Comparison of ENCODE assay signal across 10 cellular contexts in the genomic region with DNA sequence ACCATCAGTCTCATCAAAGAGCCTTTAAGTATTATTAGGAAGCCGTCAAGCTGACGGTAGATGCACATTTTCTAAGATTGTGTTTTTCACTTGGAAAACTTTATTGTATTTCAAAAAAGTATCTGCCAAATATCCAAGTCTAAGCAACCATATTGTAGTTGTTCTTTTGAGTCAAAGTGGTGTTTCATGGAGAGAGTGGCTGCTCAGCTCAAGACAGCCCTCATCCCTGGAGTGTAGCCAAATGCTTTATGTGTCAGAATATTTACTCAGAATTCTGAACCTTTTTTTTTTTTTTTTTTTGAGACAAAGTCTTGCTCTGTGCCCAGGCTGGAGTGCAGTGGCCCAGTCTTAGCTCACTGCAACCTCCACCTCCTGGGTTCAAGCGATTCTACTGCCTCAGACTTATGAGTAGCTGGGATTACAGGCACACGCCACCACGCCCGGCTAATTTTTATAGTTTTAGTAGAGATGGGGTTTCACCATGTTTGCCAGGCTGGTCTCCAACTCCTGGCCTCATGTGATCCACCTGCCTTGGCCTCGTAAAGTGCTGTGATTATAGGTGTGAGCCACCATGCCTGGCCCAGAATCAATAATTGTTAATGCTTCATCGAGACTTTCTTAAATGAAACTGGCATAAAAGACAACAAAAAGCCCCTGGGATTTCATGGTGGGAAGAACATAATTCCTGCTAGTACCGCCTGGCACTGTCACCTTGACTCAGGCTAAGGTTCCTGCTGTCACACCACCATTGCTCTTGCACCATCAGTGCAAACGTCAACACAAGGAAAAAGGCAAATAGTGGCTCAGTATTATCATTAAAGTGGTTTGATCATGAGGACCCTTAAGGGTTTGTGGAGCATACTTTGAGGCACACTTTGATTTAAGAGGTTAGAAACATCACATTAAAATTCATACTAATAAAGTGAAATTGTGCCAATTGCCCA. TPM values are rescaled to one million over a fixed set of nuclear protein-coding genes. Genes with fewer than 3 reads are reported as not detected.
A peak's percentile ranks its signal among the peaks of the same experiment; 100 is the strongest.
DNase-seq lines count a peak whose midpoint lies in the region; ATAC-seq, FAIRE-seq and TF ChIP-seq lines count a peak whose summit lies in the region.
"Had no signal": no experiment of that assay in that cellular context is flagged by ENCODE, and none has a peak within 500 bp of the region (broad histone marks: within the 10 kb centered on the region; RNA-seq: fewer than 3 reads in every experiment).

No MANE protein-coding gene starts in this region.

- DNase-seq in NCI-H2107 treated with DMSO at 0.1 percent for 48 hours (lab: John Stamatoyannopoulos, UW; ENCODE audit: unreplicated experiment), result peak; percentile 45
- no peak for DNase-seq in NCI-H2107 (lab: John Stamatoyannopoulos, UW)
- DNase-seq in M059J (ENCODE audit: low read depth), result peak; percentile 77
- DNase-seq in lower lobe of right lung, result no peak
- no peak for DNase-seq in GM12892 (ENCODE audit: insufficient read length)
- DNase-seq in GM19238 (ENCODE audit: insufficient read length, low spot score), result no peak
- DNase-seq in NCI-H82 (lab: John Stamatoyannopoulos, UW), result no peak
- DNase-seq: activated CD8-positive, alpha-beta memory T cell treated with anti-CD3 and anti-CD28 coated beads for 24 hours had no signal

- FAIRE-seq in GM12892 (lab: Jason Lieb, UNC), result no peak

- no peaks in the 10 kb centered on the region for H3K27me3 Mint-ChIP-seq in activated naive CD8-positive, alpha-beta T cell

- intact Hi-C loops in lower lobe of right lung (cut with DNase I), result no loop called here

- H3K4me3 Mint-ChIP-seq in activated naive CD8-positive, alpha-beta T cell, result peak overlapping the region; percentile 60

- H3K4me1 Mint-ChIP-seq in activated naive CD8-positive, alpha-beta T cell (ENCODE audit: low read depth), result peaks cover 76% of the 10 kb centered on the region

- H3K9me3 Mint-ChIP-seq in activated naive CD8-positive, alpha-beta T cell (ENCODE audit: low read depth), result no peaks in the 10 kb centered on the region

- H3K4me3 ChIP-seq in lower lobe of right lung, result no peak overlapping the region

- H3K27ac Mint-ChIP-seq in activated naive CD8-positive, alpha-beta T cell, result no peak overlapping the region

- H3K9me3 ChIP-seq in lower lobe of right lung, result no peaks in the 10 kb centered on the region

- no peaks in the 10 kb centered on the region for H3K27me3 ChIP-seq in lower lobe of right lung (ENCODE audit: low read depth)

- H3K27ac ChIP-seq in lower lobe of right lung, result no peak overlapping the region
- H3K27ac ChIP-seq: epithelial cell of prostate had no signal

- peaks cover 29% of the 10 kb centered on the region for H3K4me1 ChIP-seq in lower lobe of right lung

- TF ChIP-seq POLR2A in GM12892 (IDR thresholded peaks at IDR 0.05; ENCODE audit: low read depth, low read length), result no peak

- H3K36me3 ChIP-seq in lower lobe of right lung, result no peaks in the 10 kb centered on the region

- peak; percentile 74 to 82 for ATAC-seq in lower lobe of right lung

- TF ChIP-seq CTCF in lower lobe of right lung (IDR thresholded peaks at IDR 0.05), result no peak

- peaks cover 9% of the 10 kb centered on the region for H3K36me3 Mint-ChIP-seq in activated naive CD8-positive, alpha-beta T cell

RNA-seq across cellular contexts. Expression of gene PRKCA, which starts 45.5 kb away (rescaled TPM):
- 8.3 and 17.9 TPM in 2 replicates for total RNA-seq in M059J (2014; rRNA removed; shearing (Covaris generic))
- 29.0 TPM for total RNA-seq in lower lobe of right lung
- polyA plus RNA-seq in GM12892 (2012; ENCODE audit: missing spikeins), result 0.06 TPM

Comparison
In these comparisons a context has a peak if more than half of its experiments do, and no peak if none do; other contexts are left out.
1. DNase-seq: peak in NCI-H2107 treated with DMSO at 0.1 percent for 48 hours (single experiment) and M059J (single experiment); none in NCI-H2107 (single experiment), lower lobe of right lung (single experiment), GM12892 (single experiment), GM19238 (single experiment) and NCI-H82 (single experiment).